1 cellular context compared by ENCODE assay signal in genomic region chr7:82625377-82625776, GRCh38.
TF ChIP-seq lines count a peak whose summit lies in the region.

No MANE protein-coding gene starts in this region.

TF ChIP-seq in GM23338, 12 proteins besides CTCF, POLR2A, EP300 and RAD21 (continued from another document):
- TF ChIP-seq, protein P1, sequence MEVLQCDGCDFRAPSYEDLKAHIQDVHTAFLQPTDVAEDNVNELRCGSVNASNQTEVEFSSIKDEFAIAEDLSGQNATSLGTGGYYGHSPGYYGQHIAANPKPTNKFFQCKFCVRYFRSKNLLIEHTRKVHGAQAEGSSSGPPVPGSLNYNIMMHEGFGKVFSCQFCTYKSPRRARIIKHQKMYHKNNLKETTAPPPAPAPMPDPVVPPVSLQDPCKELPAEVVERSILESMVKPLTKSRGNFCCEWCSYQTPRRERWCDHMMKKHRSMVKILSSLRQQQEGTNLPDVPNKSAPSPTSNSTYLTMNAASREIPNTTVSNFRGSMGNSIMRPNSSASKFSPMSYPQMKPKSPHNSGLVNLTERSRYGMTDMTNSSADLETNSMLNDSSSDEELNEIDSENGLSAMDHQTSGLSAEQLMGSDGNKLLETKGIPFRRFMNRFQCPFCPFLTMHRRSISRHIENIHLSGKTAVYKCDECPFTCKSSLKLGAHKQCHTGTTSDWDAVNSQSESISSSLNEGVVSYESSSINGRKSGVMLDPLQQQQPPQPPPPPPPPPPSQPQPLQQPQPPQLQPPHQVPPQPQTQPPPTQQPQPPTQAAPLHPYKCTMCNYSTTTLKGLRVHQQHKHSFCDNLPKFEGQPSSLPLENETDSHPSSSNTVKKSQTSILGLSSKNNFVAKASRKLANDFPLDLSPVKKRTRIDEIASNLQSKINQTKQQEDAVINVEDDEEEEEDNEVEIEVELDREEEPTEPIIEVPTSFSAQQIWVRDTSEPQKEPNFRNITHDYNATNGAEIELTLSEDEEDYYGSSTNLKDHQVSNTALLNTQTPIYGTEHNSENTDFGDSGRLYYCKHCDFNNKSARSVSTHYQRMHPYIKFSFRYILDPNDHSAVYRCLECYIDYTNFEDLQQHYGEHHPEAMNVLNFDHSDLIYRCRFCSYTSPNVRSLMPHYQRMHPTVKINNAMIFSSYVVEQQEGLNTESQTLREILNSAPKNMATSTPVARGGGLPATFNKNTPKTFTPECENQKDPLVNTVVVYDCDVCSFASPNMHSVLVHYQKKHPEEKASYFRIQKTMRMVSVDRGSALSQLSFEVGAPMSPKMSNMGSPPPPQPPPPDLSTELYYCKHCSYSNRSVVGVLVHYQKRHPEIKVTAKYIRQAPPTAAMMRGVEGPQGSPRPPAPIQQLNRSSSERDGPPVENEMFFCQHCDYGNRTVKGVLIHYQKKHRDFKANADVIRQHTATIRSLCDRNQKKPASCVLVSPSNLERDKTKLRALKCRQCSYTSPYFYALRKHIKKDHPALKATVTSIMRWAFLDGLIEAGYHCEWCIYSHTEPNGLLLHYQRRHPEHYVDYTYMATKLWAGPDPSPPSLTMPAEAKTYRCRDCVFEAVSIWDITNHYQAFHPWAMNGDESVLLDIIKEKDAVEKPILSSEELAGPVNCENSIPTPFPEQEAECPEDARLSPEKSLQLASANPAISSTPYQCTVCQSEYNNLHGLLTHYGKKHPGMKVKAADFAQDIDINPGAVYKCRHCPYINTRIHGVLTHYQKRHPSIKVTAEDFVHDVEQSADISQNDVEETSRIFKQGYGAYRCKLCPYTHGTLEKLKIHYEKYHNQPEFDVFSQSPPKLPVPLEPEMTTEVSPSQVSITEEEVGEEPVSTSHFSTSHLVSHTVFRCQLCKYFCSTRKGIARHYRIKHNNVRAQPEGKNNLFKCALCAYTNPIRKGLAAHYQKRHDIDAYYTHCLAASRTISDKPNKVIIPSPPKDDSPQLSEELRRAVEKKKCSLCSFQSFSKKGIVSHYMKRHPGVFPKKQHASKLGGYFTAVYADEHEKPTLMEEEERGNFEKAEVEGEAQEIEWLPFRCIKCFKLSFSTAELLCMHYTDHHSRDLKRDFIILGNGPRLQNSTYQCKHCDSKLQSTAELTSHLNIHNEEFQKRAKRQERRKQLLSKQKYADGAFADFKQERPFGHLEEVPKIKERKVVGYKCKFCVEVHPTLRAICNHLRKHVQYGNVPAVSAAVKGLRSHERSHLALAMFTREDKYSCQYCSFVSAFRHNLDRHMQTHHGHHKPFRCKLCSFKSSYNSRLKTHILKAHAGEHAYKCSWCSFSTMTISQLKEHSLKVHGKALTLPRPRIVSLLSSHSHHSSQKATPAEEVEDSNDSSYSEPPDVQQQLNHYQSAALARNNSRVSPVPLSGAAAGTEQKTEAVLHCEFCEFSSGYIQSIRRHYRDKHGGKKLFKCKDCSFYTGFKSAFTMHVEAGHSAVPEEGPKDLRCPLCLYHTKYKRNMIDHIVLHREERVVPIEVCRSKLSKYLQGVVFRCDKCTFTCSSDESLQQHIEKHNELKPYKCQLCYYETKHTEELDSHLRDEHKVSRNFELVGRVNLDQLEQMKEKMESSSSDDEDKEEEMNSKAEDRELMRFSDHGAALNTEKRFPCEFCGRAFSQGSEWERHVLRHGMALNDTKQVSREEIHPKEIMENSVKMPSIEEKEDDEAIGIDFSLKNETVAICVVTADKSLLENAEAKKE (CRISPR knock-in tag; IDR thresholded peaks at IDR 0.05), result no peak
- TF ChIP-seq EZH2 (IDR thresholded peaks at IDR 0.05; ENCODE audit: low read depth, unreplicated experiment) (no peak), JUNB (IDR thresholded peaks at IDR 0.05; ENCODE audit: unreplicated experiment) (no peak)
TF ChIP-seq in GM23338: peak in this region for 0.
